34 cellular contexts compared by ENCODE assay signal in the genomic region with DNA sequence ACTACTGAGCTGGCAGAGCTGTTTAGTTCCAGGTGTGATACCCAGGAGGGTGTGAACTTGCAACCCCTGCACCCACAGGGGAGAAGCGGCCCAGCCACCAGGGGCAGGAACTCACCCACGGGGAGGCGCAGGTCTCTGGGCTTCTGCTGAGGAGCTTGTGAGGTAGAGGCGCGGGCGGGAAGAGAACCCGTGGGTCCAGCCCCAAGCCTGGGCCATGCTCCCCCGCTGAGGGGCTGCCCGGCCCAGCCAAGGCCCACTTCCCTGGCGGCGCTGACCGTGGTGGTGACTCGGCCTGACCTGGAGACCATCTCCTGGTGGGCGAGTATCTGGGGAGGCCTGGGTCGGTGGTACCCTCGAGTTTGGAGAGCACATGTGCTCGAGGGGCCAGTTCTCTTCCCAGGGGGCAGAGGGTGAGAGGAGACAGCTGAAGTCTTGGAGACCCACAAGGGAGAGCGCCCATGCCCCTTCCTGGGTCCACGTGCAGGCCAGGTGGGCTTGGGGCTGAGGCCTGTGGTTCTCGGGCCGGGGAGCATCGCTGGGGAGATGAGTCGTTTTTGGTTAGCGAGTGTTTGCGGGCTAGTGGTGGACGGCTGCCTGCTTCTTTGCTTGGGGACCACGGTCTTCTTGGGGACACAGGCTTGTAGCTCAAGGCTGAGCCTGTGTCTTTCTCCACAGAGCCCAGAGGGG. TPM values are rescaled to one million over a fixed set of nuclear protein-coding genes. Genes with fewer than 3 reads are reported as not detected.
"Had no signal": no experiment of that assay in that cellular context is flagged by ENCODE, and none has a peak within 500 bp of the region (broad histone marks: within the 10 kb centered on the region; RNA-seq: fewer than 3 reads in every experiment).

No MANE protein-coding gene starts in this region.

- H3K4me3 ChIP-seq: MG63, Peyer's patch had no signal

- H3K27me3 ChIP-seq: brain microvascular endothelial cell, MG63, Peyer's patch had no signal

- ATAC-seq: activated CD8-positive, alpha-beta T cell treated with anti-CD3 and anti-CD28 coated beads for 36 hours; activated T-cell treated with anti-CD3 and anti-CD28 coated beads, Interleukin-2, amount 50 U/mL, for 72 hours; activated T-helper 17 cell treated with anti-CD3 and anti-CD28 coated beads, Interleukin-2, amount 50 U/mL, for 72 hours; PC-3 had no signal

- H3K27me3 Mint-ChIP-seq: activated CD4-positive, alpha-beta T cell treated with anti-CD3 and anti-CD28 coated beads, Interleukin-2, amount 10 ng/mL, durations not matched to agents 24 days and 14 days; activated CD8-positive, alpha-beta T cell treated with anti-CD3 and anti-CD28 coated beads for 36 hours; activated naive CD8-positive, alpha-beta T cell treated with anti-CD3 and anti-CD28 coated beads for 36 hours; activated T-helper 17 cell treated with anti-CD3 and anti-CD28 coated beads, Interleukin-2, amount 50 U/mL, for 72 hours; central memory CD8-positive, alpha-beta T cell had no signal

- H3K27ac Mint-ChIP-seq: activated CD8-positive, alpha-beta T cell treated with anti-CD3 and anti-CD28 coated beads for 36 hours; activated naive CD4-positive, alpha-beta T cell treated with anti-CD3 and anti-CD28 coated beads for 36 hours; activated naive CD8-positive, alpha-beta T cell treated with anti-CD3 and anti-CD28 coated beads for 36 hours; activated T-cell treated with anti-CD3 and anti-CD28 coated beads, Interleukin-2, amount 50 U/mL, for 72 hours; activated T-helper 17 cell treated with anti-CD3 and anti-CD28 coated beads, Interleukin-2, amount 50 U/mL, for 72 hours had no signal

- H3K9me3 Mint-ChIP-seq: activated CD4-positive, alpha-beta T cell treated with anti-CD3 and anti-CD28 coated beads, Interleukin-2, amount 10 ng/mL, durations not matched to agents 24 days and 14 days; activated CD8-positive, alpha-beta T cell treated with anti-CD3 and anti-CD28 coated beads for 36 hours; activated naive CD4-positive, alpha-beta T cell treated with anti-CD3 and anti-CD28 coated beads for 36 hours; activated naive CD8-positive, alpha-beta T cell treated with anti-CD3 and anti-CD28 coated beads for 36 hours; activated T-cell treated with anti-CD3 and anti-CD28 coated beads, Interleukin-2, amount 50 U/mL, for 72 hours; activated T-helper 17 cell treated with anti-CD3 and anti-CD28 coated beads, Interleukin-2, amount 50 U/mL, for 72 hours; central memory CD8-positive, alpha-beta T cell had no signal

- H3K4me1 Mint-ChIP-seq: activated T-helper 17 cell treated with anti-CD3 and anti-CD28 coated beads, Interleukin-2, amount 50 U/mL, for 72 hours; central memory CD8-positive, alpha-beta T cell had no signal

- DNase-seq: activated CD4-positive, alpha-beta T cell treated with anti-CD3 and anti-CD28 coated beads for 1 hour; activated CD4-positive, alpha-beta T cell treated with anti-CD3 and anti-CD28 coated beads, Interleukin-2, amount 50 U/mL, for 4 hours; activated CD4-positive, CD25-positive, alpha-beta regulatory T cell; activated T-cell treated with anti-CD3 and anti-CD28 coated beads, Interleukin-2, amount 50 U/mL, for 1 hour; amniotic stem cell; aorta; brain microvascular endothelial cell; IMR-90; Karpas-422; KBM-7; MG63; NCI-H1092; NCI-H1436 treated with DMSO at 0.1 percent for 48 hours; NCI-H1694 treated with DMSO at 0.1 percent for 48 hours; NCI-H2029; NCI-H345; NCI-H524 treated with DMSO at 0.1 percent for 48 hours; PC-3; Peyer's patch; RPMI8226; SW 1271; T1000 had no signal

- H3K27ac ChIP-seq: brain microvascular endothelial cell, Peyer's patch, WERI-Rb-1 had no signal

- H3K9me3 ChIP-seq: MG63, Peyer's patch had no signal

- H3K36me3 ChIP-seq: MG63, Peyer's patch had no signal

- H3K4me3 Mint-ChIP-seq: activated CD4-positive, alpha-beta T cell treated with anti-CD3 and anti-CD28 coated beads, Interleukin-2, amount 10 ng/mL, durations not matched to agents 24 days and 14 days; activated CD8-positive, alpha-beta T cell treated with anti-CD3 and anti-CD28 coated beads for 36 hours; activated naive CD4-positive, alpha-beta T cell treated with anti-CD3 and anti-CD28 coated beads for 36 hours; activated naive CD8-positive, alpha-beta T cell treated with anti-CD3 and anti-CD28 coated beads for 36 hours; activated T-cell treated with anti-CD3 and anti-CD28 coated beads, Interleukin-2, amount 50 U/mL, for 72 hours; activated T-helper 17 cell treated with anti-CD3 and anti-CD28 coated beads, Interleukin-2, amount 50 U/mL, for 72 hours; central memory CD8-positive, alpha-beta T cell had no signal

RNA-seq across cellular contexts. Expression of a gene that starts 28.4 kb away (rescaled TPM):
- total RNA-seq: activated CD4-positive, alpha-beta T cell treated with anti-CD3 and anti-CD28 coated beads, Interleukin-2, amount 10 ng/mL, durations not matched to agents 24 days and 14 days; activated CD8-positive, alpha-beta memory T cell treated with anti-CD3 and anti-CD28 coated beads for 36 hours; activated CD8-positive, alpha-beta T cell treated with anti-CD3 and anti-CD28 coated beads for 36 hours; activated naive CD4-positive, alpha-beta T cell treated with anti-CD3 and anti-CD28 coated beads for 36 hours; activated naive CD8-positive, alpha-beta T cell treated with anti-CD3 and anti-CD28 coated beads for 36 hours; activated T-cell treated with anti-CD3 and anti-CD28 coated beads, Interleukin-2, amount 50 U/mL, for 72 hours; activated T-helper 17 cell treated with anti-CD3 and anti-CD28 coated beads, Interleukin-2, amount 50 U/mL, for 72 hours; IMR-90; NCI-H460; T-helper 1 cell treated with Interleukin-12 subunit alpha and Interleukin-12 subunit beta and Interleukin-4 antibody, amounts not matched to agents 30 ng/mL and 1 ng/mL, for 36 hours; T-helper 2 cell treated with Interferon-gamma antibody and Interleukin-4, amounts not matched to agents 100 ng/mL and 5 ng/mL, for 36 hours had no signal
